13 cellular contexts compared by ENCODE assay signal in the genomic region with DNA sequence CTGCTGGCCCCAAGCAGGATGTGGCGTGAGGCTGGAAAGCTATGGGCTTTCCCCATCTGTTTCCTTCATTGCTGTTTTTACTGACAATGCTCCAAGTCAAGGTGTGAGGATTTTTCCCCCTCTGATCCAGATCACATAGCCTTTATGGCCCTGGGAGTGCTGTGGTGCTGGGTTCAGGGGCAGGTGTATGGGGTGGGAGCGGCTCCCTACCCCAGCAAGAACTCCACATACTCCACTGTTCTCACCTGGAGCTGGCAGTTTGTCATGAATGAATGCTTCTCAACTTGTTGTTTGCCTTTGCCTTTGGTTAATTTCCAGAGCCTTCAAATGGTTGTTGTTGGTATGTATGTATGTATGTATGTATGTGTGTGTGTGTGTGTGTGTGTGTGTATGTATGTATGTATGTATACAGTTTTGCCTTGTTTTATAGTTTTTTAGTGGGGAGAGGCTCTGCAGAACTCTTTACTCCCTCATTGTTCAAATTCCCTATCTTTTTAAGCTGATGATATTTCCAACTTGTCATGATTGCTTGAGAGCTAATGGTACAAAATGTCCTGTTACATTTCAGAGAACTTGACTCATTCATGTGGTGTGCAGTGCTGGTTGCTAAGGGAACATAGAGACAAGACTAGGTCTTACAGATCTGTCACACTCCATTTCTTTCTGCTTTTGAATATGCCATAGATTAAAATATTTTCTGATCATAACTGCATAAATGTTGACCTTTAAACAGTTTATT. TPM values are rescaled to one million over a fixed set of nuclear protein-coding genes. Genes with fewer than 3 reads are reported as not detected.
DNase-seq lines count a peak whose midpoint lies in the region; ATAC-seq and TF ChIP-seq lines count a peak whose summit lies in the region.
"Had no signal": no experiment of that assay in that cellular context is flagged by ENCODE, and none has a peak within 500 bp of the region (broad histone marks: within the 10 kb centered on the region; RNA-seq: fewer than 3 reads in every experiment).

No MANE protein-coding gene starts in this region.

- DNase-seq in RWPE1 (ENCODE audit: low spot score), result peak; percentile 27
- peak; percentile 26 for DNase-seq in endothelial cell (ENCODE audit: low spot score)
- peak; percentile 47 for DNase-seq in inferior parietal cortex (ENCODE audit: extremely low spot score)
- DNase-seq in activated effector memory CD4-positive, alpha-beta T cell treated with anti-CD3 and anti-CD28 coated beads, Interleukin-2, amount 50 U/mL, for 16 hours, result no peak
- no peak for DNase-seq in activated naive CD4-positive, alpha-beta T cell treated with anti-CD3 and anti-CD28 coated beads, Interleukin-2, amount 50 U/mL, for 72 hours (ENCODE audit: low spot score in 2 of 2)
- DNase-seq: activated CD8-positive, alpha-beta memory T cell treated with anti-CD3 and anti-CD28 coated beads, Interleukin-2, amount 50 U/mL, for 4 hours; aorta; Calu3; NCI-H226; small intestine had no signal

- CTCF ChIA-PET in RWPE1 (lab: Yijun Ruan, JAX), result interaction anchor here (0.6 kb wide), 1 partner anchor 36 kb away, joined by 4 read pairs; no protein-coding TSS in a partner anchor

- peak overlapping the region; percentile 49 for H3K27ac Mint-ChIP-seq in endothelial cell (ENCODE audit: unreplicated experiment)
- no peak overlapping the region for H3K27ac Mint-ChIP-seq in activated naive CD4-positive, alpha-beta T cell treated with anti-CD3 and anti-CD28 coated beads, Interleukin-2, amount 50 U/mL, for 72 hours

- H3K27me3 Mint-ChIP-seq in endothelial cell (ENCODE audit: unreplicated experiment), result no peaks in the 10 kb centered on the region

- H3K27ac ChIP-seq in RWPE1 (no peak overlapping the region), temporal lobe (ENCODE audit: low read depth, low read length) (peak overlapping the region; percentile 79)

- no peaks in the 10 kb centered on the region for H3K36me3 Mint-ChIP-seq in endothelial cell (ENCODE audit: low read depth, unreplicated experiment)
- H3K36me3 Mint-ChIP-seq in activated naive CD4-positive, alpha-beta T cell treated with anti-CD3 and anti-CD28 coated beads, Interleukin-2, amount 50 U/mL, for 72 hours, result no peaks in the 10 kb centered on the region

- POLR2A ChIA-PET in RWPE1 (lab: Yijun Ruan, JAX; ENCODE audit: low non-redundant PET), result no interaction called here

- H3K9me3 Mint-ChIP-seq in endothelial cell (ENCODE audit: unreplicated experiment), result no peaks in the 10 kb centered on the region
- H3K9me3 Mint-ChIP-seq in activated naive CD4-positive, alpha-beta T cell treated with anti-CD3 and anti-CD28 coated beads, Interleukin-2, amount 50 U/mL, for 72 hours, result no peaks in the 10 kb centered on the region

- no peak for ATAC-seq in HG03432 (IDR thresholded peaks at IDR 0.05; ENCODE audit: unreplicated experiment)
- ATAC-seq in activated naive CD4-positive, alpha-beta T cell treated with anti-CD3 and anti-CD28 coated beads, Interleukin-2, amount 50 U/mL, for 72 hours, result no peak

- TF ChIP-seq CTCF in RWPE1 (conservative IDR thresholded peaks at IDR 0.05; ENCODE audit: low read depth) (no peak), endothelial cell (IDR thresholded peaks at IDR 0.05; ENCODE audit: unreplicated experiment) (no peak)

- H3K4me1 Mint-ChIP-seq in endothelial cell (ENCODE audit: unreplicated experiment), result peaks cover 10% of the 10 kb centered on the region

- no peak overlapping the region for H3K4me3 Mint-ChIP-seq in endothelial cell (ENCODE audit: unreplicated experiment)

RNA-seq across cellular contexts. Expression of a gene that starts 36.6 kb away (rescaled TPM):
- total RNA-seq in endothelial cell (ENCODE audit: unreplicated experiment) (1.2 TPM), temporal lobe (under 0.01 TPM)
- not detected for total RNA-seq in activated naive CD4-positive, alpha-beta T cell treated with anti-CD3 and anti-CD28 coated beads, Interleukin-2, amount 50 U/mL, for 72 hours
- total RNA-seq: Calu3, M059J had no signal

Comparison
In these comparisons a context has a peak if more than half of its experiments do, and no peak if none do; other contexts are left out.
1. DNase-seq: peak in RWPE1 (single experiment), endothelial cell (single experiment) and inferior parietal cortex (single experiment); none in activated effector memory CD4-positive, alpha-beta T cell treated with anti-CD3 and anti-CD28 coated beads, Interleukin-2, amount 50 U/mL, for 16 hours (single experiment) and activated naive CD4-positive, alpha-beta T cell treated with anti-CD3 and anti-CD28 coated beads, Interleukin-2, amount 50 U/mL, for 72 hours (0 of 2).